10 cellular contexts compared by ENCODE assay signal in genomic region chr3:56787784-56788256, GRCh38. TPM values are rescaled to one million over a fixed set of nuclear protein-coding genes. Genes with fewer than 3 reads are reported as not detected.
DNase-seq lines count a peak whose midpoint lies in the region; ATAC-seq and TF ChIP-seq lines count a peak whose summit lies in the region.
"Had no signal": no experiment of that assay in that cellular context is flagged by ENCODE, and none has a peak within 500 bp of the region (broad histone marks: within the 10 kb centered on the region; RNA-seq: fewer than 3 reads in every experiment).

No MANE protein-coding gene starts in this region.

- no peak overlapping the region for H3K9ac ChIP-seq in colonic mucosa (ENCODE audit: low read depth in 2 of 2, low read length in 2 of 2)

- in situ Hi-C loops in gastrocnemius medialis (cut with MboI; ENCODE audit: low sequenced_read_pairs in 4 of 4), result no loop called here

- CTCF ChIA-PET in HEK293 (lab: Yijun Ruan, JAX), result interaction anchor here (4.3 kb wide), 1 partner anchor 12 kb away, joined by 37 read pairs; the partner anchor contains the start of gene ARHGEF3

- H3K36me3 Mint-ChIP-seq in T-helper 1 cell treated with Interleukin-12 subunit alpha and Interleukin-12 subunit beta and Interleukin-4 antibody, amounts not matched to agents 30 μg/mL and 1 μg/mL, for 36 hours (ENCODE audit: low read depth), result peaks cover 24% of the 10 kb centered on the region
- H3K36me3 Mint-ChIP-seq in chondrocyte (ENCODE audit: low read depth), result no peaks in the 10 kb centered on the region

- no peak for TF ChIP-seq CTCF in HEK293 (tag by site-specific recombination; IDR thresholded peaks at IDR 0.05)
- TF ChIP-seq CTCF in colonic mucosa (IDR thresholded peaks at IDR 0.05), result no peak
- no peak for TF ChIP-seq CTCF in gastrocnemius medialis (IDR thresholded peaks at IDR 0.05 in 4 of 5, conservative IDR thresholded peaks at IDR 0.05 in 1 of 5)
- TF ChIP-seq CTCF in chondrocyte (IDR thresholded peaks at IDR 0.05), result no peak

- no peaks in the 10 kb centered on the region for H3K9me3 Mint-ChIP-seq in T-helper 1 cell treated with Interleukin-12 subunit alpha and Interleukin-12 subunit beta and Interleukin-4 antibody, amounts not matched to agents 30 μg/mL and 1 μg/mL, for 36 hours
- no peaks in the 10 kb centered on the region for H3K9me3 Mint-ChIP-seq in chondrocyte (ENCODE audit: low read depth)

- H3K27me3 ChIP-seq in colonic mucosa, result no peaks in the 10 kb centered on the region
- no peaks in the 10 kb centered on the region for H3K27me3 ChIP-seq in gastrocnemius medialis

- H3K4me3 Mint-ChIP-seq in T-helper 1 cell treated with Interleukin-12 subunit alpha and Interleukin-12 subunit beta and Interleukin-4 antibody, amounts not matched to agents 30 μg/mL and 1 μg/mL, for 36 hours, result peak overlapping the region; percentile 60
- H3K4me3 Mint-ChIP-seq in chondrocyte (ENCODE audit: unreplicated experiment), result no peak overlapping the region

- no peaks in the 10 kb centered on the region for H3K27me3 Mint-ChIP-seq in T-helper 1 cell treated with Interleukin-12 subunit alpha and Interleukin-12 subunit beta and Interleukin-4 antibody, amounts not matched to agents 30 μg/mL and 1 μg/mL, for 36 hours (ENCODE audit: low read depth)
- H3K27me3 Mint-ChIP-seq in chondrocyte (ENCODE audit: low read depth), result peaks cover 9% of the 10 kb centered on the region

- H3K27ac ChIP-seq in HEK293 (ENCODE audit: extremely low read depth, low read depth, low read length) (no peak overlapping the region), colonic mucosa (peak overlapping the region; percentile 1), gastrocnemius medialis (peak overlapping the region; percentile 78 to 84 (median 82))

- H3K4me1 Mint-ChIP-seq in T-helper 1 cell treated with Interleukin-12 subunit alpha and Interleukin-12 subunit beta and Interleukin-4 antibody, amounts not matched to agents 30 μg/mL and 1 μg/mL, for 36 hours (ENCODE audit: low read depth), result peaks cover 85% of the 10 kb centered on the region
- H3K4me1 Mint-ChIP-seq in chondrocyte (ENCODE audit: low read depth), result peaks cover 17% of the 10 kb centered on the region

- peak overlapping the region; percentile 86 for H3K27ac Mint-ChIP-seq in T-helper 1 cell treated with Interleukin-12 subunit alpha and Interleukin-12 subunit beta and Interleukin-4 antibody, amounts not matched to agents 30 μg/mL and 1 μg/mL, for 36 hours
- H3K27ac Mint-ChIP-seq in chondrocyte (ENCODE audit: unreplicated experiment), result no peak overlapping the region

- H3K36me3 ChIP-seq in HEK293 (ENCODE audit: control insufficient read depth in 2 of 2, insufficient read depth in 1 of 2, low read length in 2 of 2) (no peaks in the 10 kb centered on the region), colonic mucosa (no peaks in the 10 kb centered on the region), gastrocnemius medialis (no peaks in the 10 kb centered on the region)

- no peaks in the 10 kb centered on the region for H3K9me3 ChIP-seq in HEK293 (ENCODE audit: control insufficient read depth, insufficient read depth, low read depth, low read length)
- H3K9me3 ChIP-seq in colonic mucosa, result no peaks in the 10 kb centered on the region
- H3K9me3 ChIP-seq in gastrocnemius medialis, result no peaks in the 10 kb centered on the region

- H3K4me3 ChIP-seq in HEK293 (ENCODE audit: low read depth, low read length), result no peak overlapping the region
- no peak overlapping the region for H3K4me3 ChIP-seq in colonic mucosa
- H3K4me3 ChIP-seq in gastrocnemius medialis, result no peak overlapping the region

- peaks cover 15% of the 10 kb centered on the region for H3K4me1 ChIP-seq in HEK293 (ENCODE audit: control insufficient read depth, insufficient read depth, low read length)
- peaks cover 16% of the 10 kb centered on the region for H3K4me1 ChIP-seq in colonic mucosa
- H3K4me1 ChIP-seq in gastrocnemius medialis, result peaks cover 67 to 82% of the 10 kb centered on the region in 2 donors

- POLR2A ChIA-PET in HEK293 (lab: Yijun Ruan, JAX), result no interaction called here

- no peak for TF ChIP-seq POLR2A in gastrocnemius medialis (IDR thresholded peaks at IDR 0.05)

- DNase-seq in colonic mucosa (no peak), gastrocnemius medialis (peak; percentile 35 to 69), chondrocyte (ENCODE audit: low spot score) (no peak)
- DNase-seq: NCI-H1436 treated with DMSO at 0.1 percent for 48 hours, occipital lobe had no signal

- intact Hi-C loops in colonic mucosa (cut with DNase I), result no loop called here
- intact Hi-C loops in gastrocnemius medialis (cut with DNase I; ENCODE audit: low total_unique reads), result no loop called here

- ATAC-seq in gastrocnemius medialis (peak; percentile 83 to 85), HG03378 (IDR thresholded peaks at IDR 0.05; ENCODE audit: unreplicated experiment) (no peak), GM21447 (IDR thresholded peaks at IDR 0.05; ENCODE audit: unreplicated experiment) (no peak), HG02970 (IDR thresholded peaks at IDR 0.05; ENCODE audit: low FRiP score, unreplicated experiment) (no peak)

TF ChIP-seq in HEK293, 187 proteins besides CTCF, POLR2A, EP300 and RAD21:
- TF ChIP-seq SETDB1 (IDR thresholded peaks at IDR 0.05; ENCODE audit: insufficient read length, low read length) (no peak), HIC1 (tag by site-specific recombination; IDR thresholded peaks at IDR 0.05) (no peak), ZNF585B (tag by site-specific recombination; IDR thresholded peaks at IDR 0.05) (peak; percentile 49)

RNA-seq across cellular contexts. Expression of gene ARHGEF3, which starts 13.9 kb away (rescaled TPM):
- total RNA-seq in colonic mucosa, result 10 to 100 TPM; 10.2 to 14.7 TPM
- total RNA-seq in gastrocnemius medialis, result 10 to 100 TPM in 1 of 4 donors, 1 to 10 TPM in 3; 3.1 to 11.6 (median 5.7) TPM
- 2.8 to 6.9 TPM (median 5.2 TPM) in 3 replicates for total RNA-seq in chondrocyte

Comparison
In these comparisons a context has a peak if more than half of its experiments do, and no peak if none do; other contexts are left out.
1. DNase-seq: peak in gastrocnemius medialis (2 of 2); none in colonic mucosa (single experiment) and chondrocyte (single experiment).
2. ATAC-seq: peak in gastrocnemius medialis (2 of 2); none in HG03378 (single experiment), GM21447 (single experiment) and HG02970 (single experiment).